In genomic region chr21:8998946-8999681, GRCh38 we compare ENCODE assay signal across 22 cellular contexts.
"Had no signal": no experiment of that assay in that cellular context is flagged by ENCODE, and none has a peak within 500 bp of the region (broad histone marks: within the 10 kb centered on the region; RNA-seq: fewer than 3 reads in every experiment).

No MANE protein-coding gene starts in this region.

- H3K4me1 Mint-ChIP-seq: nephron had no signal

- H3K27ac Mint-ChIP-seq: activated CD4-positive, alpha-beta memory T cell treated with anti-CD3 and anti-CD28 coated beads for 36 hours; activated naive CD8-positive, alpha-beta T cell; nephron had no signal

- H3K36me3 ChIP-seq: brain microvascular endothelial cell, esophagus muscularis mucosa, left ventricle myocardium inferior, prostate gland, sigmoid colon, suprapubic skin, upper lobe of left lung had no signal

- H3K27me3 ChIP-seq: brain microvascular endothelial cell, foreskin keratinocyte, suprapubic skin, upper lobe of left lung had no signal

- H3K27ac ChIP-seq: brain microvascular endothelial cell, esophagus muscularis mucosa, foreskin keratinocyte, left ventricle myocardium inferior, prostate gland, sigmoid colon, suprapubic skin, upper lobe of left lung had no signal

- H3K4me3 ChIP-seq: esophagus muscularis mucosa, left ventricle myocardium inferior, prostate gland, sigmoid colon, suprapubic skin, upper lobe of left lung had no signal

- ATAC-seq: activated T-cell treated with anti-CD3 and anti-CD28 coated beads, Interleukin-2, amount 50 U/mL, for 4 hours; foreskin keratinocyte had no signal

- H3K36me3 Mint-ChIP-seq: activated CD4-positive, alpha-beta memory T cell treated with anti-CD3 and anti-CD28 coated beads for 36 hours; activated naive CD8-positive, alpha-beta T cell had no signal

- H3K4me1 ChIP-seq: esophagus muscularis mucosa, foreskin keratinocyte, left ventricle myocardium inferior, prostate gland, sigmoid colon, suprapubic skin, upper lobe of left lung had no signal

- H3K4me3 Mint-ChIP-seq: activated CD4-positive, alpha-beta memory T cell treated with anti-CD3 and anti-CD28 coated beads for 36 hours; activated naive CD8-positive, alpha-beta T cell; activated T-cell treated with anti-CD3 and anti-CD28 coated beads, Interleukin-2, amount 50 U/mL, for 4 hours; nephron had no signal

- H3K9me3 ChIP-seq: prostate gland had no signal

- DNase-seq: activated CD4-positive, alpha-beta memory T cell treated with anti-CD3 and anti-CD28 coated beads for 36 hours; activated CD4-positive, CD25-positive, alpha-beta regulatory T cell treated with anti-CD3 and anti-CD28 coated beads, Interleukin-2, amount 50 U/mL, for 72 hours; activated gamma-delta T cell; activated T-cell treated with anti-CD3 and anti-CD28 coated beads, Interleukin-2, amount 50 U/mL, for 4 hours; amygdala; brain microvascular endothelial cell; cerebellar nuclear complex; foreskin keratinocyte; islet precursor cell; left ventricle myocardium inferior; mesenchymal stem cell; occipital lobe; sigmoid colon; stimulated activated CD4-positive, alpha-beta T cell treated with anti-CD3 and anti-CD28 coated beads, Interleukin-12 subunit alpha, Interleukin-12 subunit beta, amount 100 ng/mL, for 4 hours; stimulated activated naive CD4-positive, alpha-beta T cell treated with Interleukin-2 at 50 U/mL for 16 hours; T-helper 2 cell; upper lobe of left lung had no signal
